17 cellular contexts compared by ENCODE assay signal in genomic region chr6:43831211-43831610, GRCh38.
A peak's percentile ranks its signal among the peaks of the same experiment; 100 is the strongest.
DNase-seq lines count a peak whose midpoint lies in the region; ATAC-seq, FAIRE-seq and TF ChIP-seq lines count a peak whose summit lies in the region.
"Had no signal": no experiment of that assay in that cellular context is flagged by ENCODE, and none has a peak within 500 bp of the region (broad histone marks: within the 10 kb centered on the region; RNA-seq: fewer than 3 reads in every experiment).

No MANE protein-coding gene starts in this region.

- no peak overlapping the region for H3K27ac ChIP-seq in HEK293 (ENCODE audit: extremely low read depth, low read depth, low read length)
- H3K27ac ChIP-seq in keratinocyte (ENCODE audit: control insufficient read depth, insufficient read depth, low read length), result no peak overlapping the region
- H3K27ac ChIP-seq: PC-9 had no signal

- H4K20me1 ChIP-seq in keratinocyte (ENCODE audit: control insufficient read depth, extremely low read depth, insufficient read depth, low read length), result no peaks in the 10 kb centered on the region

- peaks cover 8% of the 10 kb centered on the region for H3K4me1 Mint-ChIP-seq in WTC11

- H3K9me1 ChIP-seq in keratinocyte (ENCODE audit: control insufficient read depth, extremely low read depth, insufficient read depth, low read length), result no peaks in the 10 kb centered on the region

- H3K4me1 ChIP-seq in HEK293 (ENCODE audit: control insufficient read depth, insufficient read depth, low read length), result no peaks in the 10 kb centered on the region
- peaks cover 5% of the 10 kb centered on the region for H3K4me1 ChIP-seq in keratinocyte (ENCODE audit: control insufficient read depth, extremely low read depth, insufficient read depth, low read length)

- H3K4me3 ChIP-seq in HEK293 (ENCODE audit: low read depth, low read length) (no peak overlapping the region), keratinocyte (ENCODE audit: control insufficient read depth in 2 of 3, extremely low read depth in 1 of 3, insufficient read depth in 2 of 3, low read depth in 1 of 3, low read length in 3 of 3) (no peak overlapping the region)
- H3K4me3 ChIP-seq: PC-9 had no signal

- no peak overlapping the region for H3K4me3 Mint-ChIP-seq in WTC11
- H3K4me3 Mint-ChIP-seq: HFFc6 had no signal

- peak; percentile 13; the same call in 1 of the 2 replicates for ATAC-seq in WTC11
- no peak for ATAC-seq in HG02852 (IDR thresholded peaks at IDR 0.05; ENCODE audit: unreplicated experiment)
- no peak for ATAC-seq in GM21528 (IDR thresholded peaks at IDR 0.05; ENCODE audit: low FRiP score, unreplicated experiment)

- no peaks in the 10 kb centered on the region for H3K36me3 Mint-ChIP-seq in WTC11

- no peak overlapping the region for H2AFZ ChIP-seq in keratinocyte (ENCODE audit: control insufficient read depth, low read length)
- H2AFZ ChIP-seq: PC-9 had no signal

- H3K9me3 ChIP-seq in HEK293 (ENCODE audit: control insufficient read depth, insufficient read depth, low read depth, low read length) (no peaks in the 10 kb centered on the region), keratinocyte (ENCODE audit: control insufficient read depth, low read depth, low read length) (no peaks in the 10 kb centered on the region)

- dilution Hi-C loops in keratinocyte (cut with MboI; ENCODE audit: extremely low pct_ligation_motif_present, low sequenced_read_pairs), result no loop called here

- H3K27me3 Mint-ChIP-seq in WTC11 (ENCODE audit: low read depth), result no peaks in the 10 kb centered on the region

- POLR2A ChIA-PET in HEK293 (lab: Yijun Ruan, JAX), result interaction anchor here (1.6 kb wide), 1 partner anchor 61 kb away, joined by 3 read pairs; the partner anchor contains the start of gene VEGFA
- POLR2A ChIA-PET in WTC11 (lab: Charles Lee), result no interaction called here

- peaks cover 3% of the 10 kb centered on the region; the same call in 1 of the 2 replicates for H3K9me3 Mint-ChIP-seq in WTC11
- H3K9me3 Mint-ChIP-seq: HFFc6 had no signal

- H3K27ac Mint-ChIP-seq in WTC11, result no peak overlapping the region
- H3K27ac Mint-ChIP-seq: HFFc6 had no signal

- no peaks in the 10 kb centered on the region for H3K79me2 ChIP-seq in keratinocyte (ENCODE audit: control insufficient read depth, insufficient read depth, low read length)

- no peak for DNase-seq in WTC11 (ENCODE audit: low spot score)
- DNase-seq in keratinocyte (ENCODE audit: low read depth, low spot score), result no peak
- peak; percentile 41 for DNase-seq in renal cortical epithelial cell (ENCODE audit: low read depth)
- DNase-seq in NCI-H226, result no peak
- DNase-seq: C1 segment of cervical spinal cord, GF-D8, HFFc6, Kasumi-1, NCI-H1105, NCI-H187, NCI-H446 treated with DMSO at 0.1 percent for 48 hours, NCI-H748 treated with DMSO at 0.1 percent for 48 hours, PC-9 had no signal

- H3K27me3 ChIP-seq in keratinocyte (ENCODE audit: control insufficient read depth, extremely low read depth, insufficient read depth, low read length), result peaks cover 22% of the 10 kb centered on the region

- TF ChIP-seq CTCF in HEK293 (tag by site-specific recombination; IDR thresholded peaks at IDR 0.05) (no peak), WTC11 (IDR thresholded peaks at IDR 0.05) (no peak), keratinocyte (optimal IDR thresholded peaks at IDR 0.05 in 1 of 3, IDR thresholded peaks at IDR 0.05 in 1 of 3, conservative IDR thresholded peaks at IDR 0.05 in 1 of 3; ENCODE audit: extremely low read depth in 1 of 3, insufficient read depth in 2 of 3, low read length in 3 of 3) (no peak)

- H3K4me2 ChIP-seq in keratinocyte (ENCODE audit: control insufficient read depth, extremely low read depth, insufficient read depth, low read depth, low read length), result peak overlapping the region; percentile 25
- H3K4me2 ChIP-seq: PC-9 had no signal

- CTCF ChIA-PET in HEK293 (lab: Yijun Ruan, JAX), result interaction anchor here (0.6 to 2.5 kb wide), 2 partner anchors 12 to 57 kb away, joined by 3 to 15 read pairs; no protein-coding TSS in a partner anchor
- CTCF ChIA-PET in WTC11 (lab: Charles Lee), result interaction anchor here (1.6 kb wide), 1 partner anchor 14 kb away, joined by 3 read pairs; no protein-coding TSS in a partner anchor

- H3K9ac ChIP-seq in keratinocyte (ENCODE audit: control insufficient read depth, extremely low read depth, insufficient read depth, low read length), result no peak overlapping the region

- H3K36me3 ChIP-seq in HEK293 (ENCODE audit: control insufficient read depth in 2 of 2, insufficient read depth in 1 of 2, low read length in 2 of 2) (no peaks in the 10 kb centered on the region), keratinocyte (ENCODE audit: control insufficient read depth in 2 of 2, extremely low read depth in 1 of 2, insufficient read depth in 2 of 2, low read length in 2 of 2) (no peaks in the 10 kb centered on the region)

- peak; percentile 82 for FAIRE-seq in keratinocyte (lab: Jason Lieb, UNC)
- FAIRE-seq: GM12891 had no signal

TF ChIP-seq in HEK293, 187 proteins besides CTCF, POLR2A, EP300 and RAD21 (continues in another document):
- TF ChIP-seq ZBTB17 (tag by site-specific recombination; IDR thresholded peaks at IDR 0.05) (0 out of 2 replicates have a peak, but pooled peaks have one; percentile 22), REST (tag by site-specific recombination; IDR thresholded peaks at IDR 0.05) (no peak), ZNF670 (tag by site-specific recombination; IDR thresholded peaks at IDR 0.05; ENCODE audit: low read depth) (no peak), ZIC2 (tag by site-specific recombination; IDR thresholded peaks at IDR 0.05) (no peak), ZNF404 (tag by site-specific recombination; IDR thresholded peaks at IDR 0.05) (no peak), ZNF341 (tag by site-specific recombination; IDR thresholded peaks at IDR 0.05; ENCODE audit: low read depth) (0 out of 2 replicates have a peak, but pooled peaks have one; percentile 10), ZNF785 (tag by site-specific recombination; IDR thresholded peaks at IDR 0.05) (no peak), ZNF600 (tag by site-specific recombination; IDR thresholded peaks at IDR 0.05) (0 out of 2 replicates have a peak, but pooled peaks have one; percentile 33)

TF ChIP-seq in WTC11, 78 proteins besides CTCF, POLR2A, EP300 and RAD21 (continues in another document):
- TF ChIP-seq EMX1 (CRISPR knock-in tag; IDR thresholded peaks at IDR 0.05) (no peak), E2F4 (CRISPR knock-in tag; IDR thresholded peaks at IDR 0.05; ENCODE audit: borderline replicate concordance, low read depth) (no peak), FOXJ3 (CRISPR knock-in tag; IDR thresholded peaks at IDR 0.05; ENCODE audit: borderline replicate concordance) (no peak), ESRRA (CRISPR knock-in tag; IDR thresholded peaks at IDR 0.05; ENCODE audit: borderline replicate concordance) (no peak), FOXP4 (CRISPR knock-in tag; IDR thresholded peaks at IDR 0.05) (no peak), IRF1 (CRISPR knock-in tag; IDR thresholded peaks at IDR 0.05) (no peak), ATF2 (CRISPR knock-in tag; IDR thresholded peaks at IDR 0.05; ENCODE audit: borderline replicate concordance, low read depth) (no peak)
